In genomic region chr5:90803891-90804290, GRCh38 we compare ENCODE assay signal across 16 cellular contexts.
DNase-seq lines count a peak whose midpoint lies in the region; ATAC-seq, FAIRE-seq and TF ChIP-seq lines count a peak whose summit lies in the region.
"Had no signal": no experiment of that assay in that cellular context is flagged by ENCODE, and none has a peak within 500 bp of the region (broad histone marks: within the 10 kb centered on the region; RNA-seq: fewer than 3 reads in every experiment).

No MANE protein-coding gene starts in this region.

- no peak for FAIRE-seq in bronchial epithelial cell (lab: Jason Lieb, UNC)

- no peaks in the 10 kb centered on the region for H3K36me3 ChIP-seq in breast epithelium
- H3K36me3 ChIP-seq in bronchial epithelial cell (ENCODE audit: control insufficient read depth, insufficient read depth, low read length): no peaks in the 10 kb centered on the region
- no peaks in the 10 kb centered on the region for H3K36me3 ChIP-seq in smooth muscle cell (ENCODE audit: low read depth)
- H3K36me3 ChIP-seq: BE2C had no signal

- H3K27me3 Mint-ChIP-seq in MCF 10A (ENCODE audit: insufficient read depth, unreplicated experiment): peaks cover 14% of the 10 kb centered on the region

- H3K9me3 ChIP-seq in breast epithelium: peaks cover 0 to 10% of the 10 kb centered on the region in 2 donors
- H3K9me3 ChIP-seq in smooth muscle cell (replicated peaks; ENCODE audit: low read depth): no peaks in the 10 kb centered on the region
- H3K9me3 ChIP-seq: BE2C had no signal

- no peaks in the 10 kb centered on the region for H3K27me3 ChIP-seq in breast epithelium
- no peaks in the 10 kb centered on the region for H3K27me3 ChIP-seq in bronchial epithelial cell (ENCODE audit: control insufficient read depth, insufficient read depth, low read length)
- no peaks in the 10 kb centered on the region for H3K27me3 ChIP-seq in smooth muscle cell (ENCODE audit: low read depth)

- no peaks in the 10 kb centered on the region for H3K9me3 Mint-ChIP-seq in MCF 10A (ENCODE audit: unreplicated experiment)

- H3K27ac Mint-ChIP-seq in MCF 10A (ENCODE audit: low read depth, unreplicated experiment): no peak overlapping the region
- H3K27ac Mint-ChIP-seq: CD4-positive, alpha-beta T cell had no signal

- CTCF ChIA-PET in MCF 10A (lab: Yijun Ruan, JAX): interaction anchor here (0.7 to 7.8 kb wide), 8 partner anchors 11 to 1865 kb away, joined by 3 to 67 read pairs (median 4); no protein-coding TSS in a partner anchor

- 34% methylated on average over 2 of the region's 2 CpGs for WGBS in smooth muscle cell (ENCODE audit: low lambda C conversion rate)

- no peak for ATAC-seq in HG03097 (IDR thresholded peaks at IDR 0.05; ENCODE audit: low FRiP score, unreplicated experiment)
- ATAC-seq: Panc1 had no signal

- H3K4me3 Mint-ChIP-seq in MCF 10A (ENCODE audit: unreplicated experiment): no peak overlapping the region
- H3K4me3 Mint-ChIP-seq: CD4-positive, alpha-beta T cell had no signal

- no TSS peak for BruUV-seq in MCF 10A (replicated peaks; lab: Mats Ljungman, UMichigan)

- no peak overlapping the region for H3K4me3 ChIP-seq in breast epithelium
- H3K4me3 ChIP-seq in bronchial epithelial cell (ENCODE audit: low read depth, low read length): no peak overlapping the region
- H3K4me3 ChIP-seq in foreskin fibroblast (ENCODE audit: low read depth in 1 of 2, low read length in 2 of 2): no peak overlapping the region
- H3K4me3 ChIP-seq in smooth muscle cell: no peak overlapping the region

- no peaks in the 10 kb centered on the region for H3K4me1 Mint-ChIP-seq in MCF 10A (ENCODE audit: insufficient read depth, unreplicated experiment)

- H3K27ac ChIP-seq in breast epithelium: no peak overlapping the region
- peak overlapping the region; percentile 11 for H3K27ac ChIP-seq in smooth muscle cell (ENCODE audit: low read depth)
- H3K27ac ChIP-seq: 22Rv1 had no signal

- H3F3A ChIP-seq in smooth muscle cell (ENCODE audit: low read depth): no peaks in the 10 kb centered on the region

- H3K36me3 Mint-ChIP-seq in MCF 10A (ENCODE audit: insufficient read depth, unreplicated experiment): no peaks in the 10 kb centered on the region

- no peaks in the 10 kb centered on the region for H3K79me2 ChIP-seq in smooth muscle cell (ENCODE audit: low read depth)

- H3K4me2 ChIP-seq in smooth muscle cell: no peak overlapping the region

- no peak overlapping the region for H2AFZ ChIP-seq in smooth muscle cell (ENCODE audit: low read depth)

- H4K20me1 ChIP-seq in smooth muscle cell (ENCODE audit: low read depth): no peaks in the 10 kb centered on the region

- H3K4me1 ChIP-seq in breast epithelium (no peaks in the 10 kb centered on the region), smooth muscle cell (ENCODE audit: low read depth) (no peaks in the 10 kb centered on the region)
- H3K4me1 ChIP-seq: BE2C had no signal

- POLR2A ChIA-PET in MCF 10A (lab: Yijun Ruan, JAX): interaction anchor here (1.4 kb wide), 1 partner anchor 579 kb away, joined by 4 read pairs; the partner anchor contains the start of gene ARRDC3

- no peak for TF ChIP-seq POLR2A in breast epithelium (IDR thresholded peaks at IDR 0.05)

- DNase-seq in MCF 10A (ENCODE audit: unreplicated experiment) (peak; percentile 30), breast epithelium (ENCODE audit: low spot score in 2 of 2) (no peak), bronchial epithelial cell (ENCODE audit: low read depth) (peak; percentile 67), foreskin fibroblast (peak; percentile 12 to 13), smooth muscle cell (lab: John Stamatoyannopoulos, UW; ENCODE audit: unreplicated experiment) (no peak), DMS 273 (lab: John Stamatoyannopoulos, UW; ENCODE audit: unreplicated experiment) (no peak), NOMO-1 treated with dmso at 0.1 percent for 144 hours (lab: John Stamatoyannopoulos, UW; ENCODE audit: unreplicated experiment) (no peak)
- DNase-seq: BE2C; CD4-positive, alpha-beta T cell; NCI-H1417 treated with DMSO at 0.1 percent for 48 hours; NCI-H1930; NCI-H510A treated with DMSO at 0.1 percent for 48 hours; SHP77 had no signal

- TF ChIP-seq CTCF in MCF 10A (IDR thresholded peaks at IDR 0.05; ENCODE audit: unreplicated experiment): no peak
- TF ChIP-seq CTCF in breast epithelium (IDR thresholded peaks at IDR 0.05): no peak
- TF ChIP-seq CTCF in bronchial epithelial cell (IDR thresholded peaks at IDR 0.05; ENCODE audit: insufficient read depth, low read length, severe bottlenecking): no peak
- TF ChIP-seq CTCF in foreskin fibroblast (IDR thresholded peaks at IDR 0.05; ENCODE audit: low read depth, low read length): no peak
- TF ChIP-seq CTCF in smooth muscle cell (IDR thresholded peaks at IDR 0.05; ENCODE audit: borderline replicate concordance, insufficient read depth, poor library complexity, severe bottlenecking): no peak

- H3K9ac ChIP-seq in smooth muscle cell (ENCODE audit: low read depth): peak overlapping the region; percentile 4

- intact Hi-C loops in MCF 10A (cut with micrococcal nuclease) (loop anchor here (5.0 kb wide), 1 partner anchor 613 kb away; no protein-coding TSS in a partner anchor), breast epithelium (cut with DNase I; ENCODE audit: low total_unique reads) (no loop called here)

Comparison
In these comparisons a context has a peak if more than half of its experiments do, and no peak if none do; other contexts are left out.
1. DNase-seq: peak in MCF 10A (single experiment), bronchial epithelial cell (single experiment) and foreskin fibroblast (2 of 2); none in breast epithelium (0 of 2), smooth muscle cell (single experiment), DMS 273 (single experiment) and NOMO-1 treated with dmso at 0.1 percent for 144 hours (single experiment).